Comparison of ENCODE assay signal across 20 cellular contexts in genomic region chr9:37350486-37351190, GRCh38.
A peak's percentile ranks its signal among the peaks of the same experiment; 100 is the strongest.
DNase-seq lines count a peak whose midpoint lies in the region; ATAC-seq and TF ChIP-seq lines count a peak whose summit lies in the region.
"Had no signal": no experiment of that assay in that cellular context is flagged by ENCODE, and none has a peak within 500 bp of the region (broad histone marks: within the 10 kb centered on the region; RNA-seq: fewer than 3 reads in every experiment).

No MANE protein-coding gene starts in this region.

- H3K4me3 ChIP-seq in SK-N-SH (ENCODE audit: low read depth in 2 of 2, low read length in 1 of 2) (no peak overlapping the region), MG63 (no peak overlapping the region), mammary epithelial cell (replicated peaks in 1 of 3; ENCODE audit: insufficient read depth in 1 of 3, low read depth in 2 of 3, low read length in 3 of 3) (no peak overlapping the region)
- H3K4me3 ChIP-seq: colonic mucosa, lung, right atrium auricular region, tibial artery had no signal

- H3K9me2 ChIP-seq in SK-N-SH = no peaks in the 10 kb centered on the region

- H3K36me3 ChIP-seq in SK-N-SH (replicated peaks in 1 of 2; ENCODE audit: control insufficient read depth in 1 of 2, insufficient read depth in 2 of 2, low read length in 1 of 2) (peaks cover 14 to 20% of the 10 kb centered on the region in 2 experiments), MG63 (no peaks in the 10 kb centered on the region), mammary epithelial cell (ENCODE audit: insufficient read depth, low read length) (no peaks in the 10 kb centered on the region)
- H3K36me3 ChIP-seq: colonic mucosa, right atrium auricular region had no signal

- POLR2A ChIA-PET in SK-N-SH (lab: Yijun Ruan, JAX) = no interaction called here

- H3F3A ChIP-seq in SK-N-SH (replicated peaks; ENCODE audit: insufficient read depth) = no peaks in the 10 kb centered on the region

- no peaks in the 10 kb centered on the region for H3K9me3 ChIP-seq in SK-N-SH
- no peaks in the 10 kb centered on the region for H3K9me3 ChIP-seq in MG63
- no peaks in the 10 kb centered on the region for H3K9me3 ChIP-seq in mammary epithelial cell (replicated peaks; ENCODE audit: insufficient read depth, low read length)
- H3K9me3 ChIP-seq: colonic mucosa, right atrium auricular region, tibial artery had no signal

- no TSS peak for BruUV-seq in mammary epithelial cell (replicated peaks; lab: Mats Ljungman, UMichigan)

- intact Hi-C loops in mammary epithelial cell (cut with micrococcal nuclease) = loop anchor here (10.0 kb wide), 2 partner anchors 56 to 196 kb away; no protein-coding TSS in a partner anchor

- dilution Hi-C loops in mammary epithelial cell (cut with HindIII; ENCODE audit: low sequenced_read_pairs) = no loop called here

- 88% methylated on average over 2 of the region's 2 CpGs for WGBS in SK-N-SH (ENCODE audit: low lambda C conversion rate)
- 29% methylated on average over 2 of the region's 2 CpGs for WGBS in mammary epithelial cell (ENCODE audit: low coverage, missing lambda C conversion rate)

- in situ Hi-C loops in mammary epithelial cell (cut with MboI; ENCODE audit: low sequenced_read_pairs in 2 of 2) = loop anchor here in 1 of 2 donors (25.0 kb wide), 1 partner anchor 463 kb away; no protein-coding TSS in a partner anchor

- H3K27ac ChIP-seq in SK-N-SH (ENCODE audit: low read depth in 2 of 2, low read length in 1 of 2) (no peak overlapping the region), mammary epithelial cell (ENCODE audit: insufficient read depth, low read depth, low read length) (peak overlapping the region; percentile 92)
- H3K27ac ChIP-seq: 22Rv1, colonic mucosa, right atrium auricular region, tibial artery had no signal

- no peak for TF ChIP-seq RAD21 in SK-N-SH (IDR thresholded peaks at IDR 0.05; ENCODE audit: low read length)

- H3K4me2 ChIP-seq in SK-N-SH (no peak overlapping the region), mammary epithelial cell (ENCODE audit: insufficient read depth, low read depth, low read length) (peak overlapping the region; percentile 16)

- CTCF ChIA-PET in SK-N-SH (lab: Yijun Ruan, JAX) (interaction anchor here (0.7 kb wide), 1 partner anchor 476 kb away, joined by 3 read pairs; no protein-coding TSS in a partner anchor), mammary epithelial cell (lab: Charles Lee; ENCODE audit: low non-redundant PET) (no interaction called here)

- no peak for TF ChIP-seq EP300 in SK-N-SH (IDR thresholded peaks at IDR 0.05; ENCODE audit: borderline replicate concordance in 1 of 2, low read depth in 1 of 2, low read length in 1 of 2)

- peak; percentile 19; the same call in 1 of the 3 replicates for ATAC-seq in SK-N-SH treated with all-trans-retinoic acid at 6 μM for 48 hours
- ATAC-seq: CD8-positive, alpha-beta T cell; HepG2 had no signal

- H3K9ac ChIP-seq in SK-N-SH = no peak overlapping the region
- peak overlapping the region; percentile 84 for H3K9ac ChIP-seq in mammary epithelial cell (ENCODE audit: insufficient read depth, low read length)

- no peak overlapping the region for H2AFZ ChIP-seq in SK-N-SH (ENCODE audit: low read depth)
- peak overlapping the region; percentile 74 for H2AFZ ChIP-seq in mammary epithelial cell (ENCODE audit: low read depth, low read length)

- no peaks in the 10 kb centered on the region for H3K79me2 ChIP-seq in SK-N-SH (ENCODE audit: insufficient read depth)
- no peaks in the 10 kb centered on the region for H3K79me2 ChIP-seq in mammary epithelial cell (ENCODE audit: insufficient read depth, low read length)

- TF ChIP-seq CTCF in SK-N-SH (IDR thresholded peaks at IDR 0.05) (no peak), mammary epithelial cell (conservative IDR thresholded peaks at IDR 0.05 in 1 of 2, IDR thresholded peaks at IDR 0.05 in 1 of 2; ENCODE audit: extremely low read depth in 1 of 2, insufficient read depth in 1 of 2, low read depth in 1 of 2, low read length in 2 of 2) (no peak)

- DNase-seq in SK-N-SH = no peak
- peak; percentile 33 for DNase-seq in MG63
- DNase-seq in mammary epithelial cell = peak; percentile 94
- peak; percentile 43 for DNase-seq in non-pigmented ciliary epithelial cell (ENCODE audit: low read depth)
- DNase-seq in T1000 (lab: John Stamatoyannopoulos, UW) = no peak
- no peak for DNase-seq in T-helper 2 cell
- no peak for DNase-seq in NOMO-1 (lab: John Stamatoyannopoulos, UW; ENCODE audit: unreplicated experiment in 2 of 2)
- DNase-seq: CD8-positive, alpha-beta T cell; colonic mucosa; erythroblast; NCI-H1092; NCI-H2171; nephron progenitor cell; stimulated activated CD4-positive, alpha-beta T cell treated with anti-CD3 and anti-CD28 coated beads, Interleukin-2, amount 100 ng/mL, for 24 hours; tibial artery had no signal

- H4K20me1 ChIP-seq in SK-N-SH (ENCODE audit: insufficient read depth) (no peaks in the 10 kb centered on the region), mammary epithelial cell (ENCODE audit: insufficient read depth, low read length) (no peaks in the 10 kb centered on the region)

- H3K4me1 ChIP-seq in SK-N-SH (ENCODE audit: control insufficient read depth in 1 of 2, insufficient read depth in 2 of 2, low read depth in 1 of 2, low read length in 1 of 2) = no peaks in the 10 kb centered on the region
- H3K4me1 ChIP-seq in mammary epithelial cell (ENCODE audit: insufficient read depth, low read length) = peaks cover 15% of the 10 kb centered on the region
- H3K4me1 ChIP-seq: colonic mucosa, right atrium auricular region, tibial artery had no signal

- H3K27me3 ChIP-seq in SK-N-SH (ENCODE audit: insufficient read depth) = no peaks in the 10 kb centered on the region
- no peaks in the 10 kb centered on the region for H3K27me3 ChIP-seq in MG63
- no peaks in the 10 kb centered on the region for H3K27me3 ChIP-seq in mammary epithelial cell (ENCODE audit: insufficient read depth, low read length)
- H3K27me3 ChIP-seq: colonic mucosa, right atrium auricular region, tibial artery had no signal

TF ChIP-seq in SK-N-SH treated with all-trans-retinoic acid at 6 μM for 48 hours, 23 proteins besides CTCF, POLR2A, EP300 and RAD21:
- TF ChIP-seq ZFP3 (CRISPR knock-in tag; IDR thresholded peaks at IDR 0.05) (no peak), RARB (CRISPR knock-in tag; IDR thresholded peaks at IDR 0.05) (no peak), ZNF70 (CRISPR knock-in tag; IDR thresholded peaks at IDR 0.05) (no peak), ZNF565 (CRISPR knock-in tag; conservative IDR thresholded peaks at IDR 0.05; ENCODE audit: low read depth) (no peak), ESRRG (CRISPR knock-in tag; IDR thresholded peaks at IDR 0.05) (no peak)
- TF ChIP-seq, protein P1, sequence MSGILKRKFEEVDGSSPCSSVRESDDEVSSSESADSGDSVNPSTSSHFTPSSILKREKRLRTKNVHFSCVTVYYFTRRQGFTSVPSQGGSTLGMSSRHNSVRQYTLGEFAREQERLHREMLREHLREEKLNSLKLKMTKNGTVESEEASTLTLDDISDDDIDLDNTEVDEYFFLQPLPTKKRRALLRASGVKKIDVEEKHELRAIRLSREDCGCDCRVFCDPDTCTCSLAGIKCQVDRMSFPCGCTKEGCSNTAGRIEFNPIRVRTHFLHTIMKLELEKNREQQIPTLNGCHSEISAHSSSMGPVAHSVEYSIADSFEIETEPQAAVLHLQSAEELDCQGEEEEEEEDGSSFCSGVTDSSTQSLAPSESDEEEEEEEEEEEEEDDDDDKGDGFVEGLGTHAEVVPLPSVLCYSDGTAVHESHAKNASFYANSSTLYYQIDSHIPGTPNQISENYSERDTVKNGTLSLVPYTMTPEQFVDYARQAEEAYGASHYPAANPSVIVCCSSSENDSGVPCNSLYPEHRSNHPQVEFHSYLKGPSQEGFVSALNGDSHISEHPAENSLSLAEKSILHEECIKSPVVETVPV (CRISPR knock-in tag; IDR thresholded peaks at IDR 0.05) = no peak

TF ChIP-seq in SK-N-SH, 30 proteins besides CTCF, POLR2A, EP300 and RAD21:
- TF ChIP-seq ZBTB33 (IDR thresholded peaks at IDR 0.05; ENCODE audit: borderline replicate concordance, low read depth) (no peak), YY1 (IDR thresholded peaks at IDR 0.05; ENCODE audit: low read depth) (no peak), MEF2A (IDR thresholded peaks at IDR 0.05; ENCODE audit: borderline replicate concordance, low read depth) (no peak), RFX5 (IDR thresholded peaks at IDR 0.05; ENCODE audit: low read length) (no peak), EZH2phosphoT487 (IDR thresholded peaks at IDR 0.05; ENCODE audit: borderline replicate concordance, low read depth) (no peak), FOSL2 (IDR thresholded peaks at IDR 0.05; ENCODE audit: borderline replicate concordance, low read depth) (no peak), USF1 (IDR thresholded peaks at IDR 0.05; ENCODE audit: borderline replicate concordance, low read depth) (no peak)
- TF ChIP-seq, protein P2, sequence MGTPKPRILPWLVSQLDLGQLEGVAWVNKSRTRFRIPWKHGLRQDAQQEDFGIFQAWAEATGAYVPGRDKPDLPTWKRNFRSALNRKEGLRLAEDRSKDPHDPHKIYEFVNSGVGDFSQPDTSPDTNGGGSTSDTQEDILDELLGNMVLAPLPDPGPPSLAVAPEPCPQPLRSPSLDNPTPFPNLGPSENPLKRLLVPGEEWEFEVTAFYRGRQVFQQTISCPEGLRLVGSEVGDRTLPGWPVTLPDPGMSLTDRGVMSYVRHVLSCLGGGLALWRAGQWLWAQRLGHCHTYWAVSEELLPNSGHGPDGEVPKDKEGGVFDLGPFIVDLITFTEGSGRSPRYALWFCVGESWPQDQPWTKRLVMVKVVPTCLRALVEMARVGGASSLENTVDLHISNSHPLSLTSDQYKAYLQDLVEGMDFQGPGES (IDR thresholded peaks at IDR 0.05; ENCODE audit: low read depth, low read length) = no peak

Comparison
In these comparisons a context has a peak if more than half of its experiments do, and no peak if none do; other contexts are left out.
1. DNase-seq: peak in MG63 (single experiment), mammary epithelial cell (single experiment) and non-pigmented ciliary epithelial cell (single experiment); none in SK-N-SH (single experiment), T1000 (single experiment), T-helper 2 cell (0 of 5) and NOMO-1 (0 of 2).